16 cellular contexts compared by ENCODE assay signal in genomic region chr6:147167009-147167408, GRCh38. TPM values are rescaled to one million over a fixed set of nuclear protein-coding genes. Genes with fewer than 3 reads are reported as not detected.
DNase-seq lines count a peak whose midpoint lies in the region; ATAC-seq and TF ChIP-seq lines count a peak whose summit lies in the region.
"Had no signal": no experiment of that assay in that cellular context is flagged by ENCODE, and none has a peak within 500 bp of the region (broad histone marks: within the 10 kb centered on the region; RNA-seq: fewer than 3 reads in every experiment).

No MANE protein-coding gene starts in this region.

- H3K9me1 ChIP-seq in IMR-90 (ENCODE audit: insufficient read depth, low read length): no peaks in the 10 kb centered on the region; the same call in 1 of the 2 replicates

- CTCF ChIA-PET in IMR-90 (lab: Yijun Ruan, JAX): no interaction called here
- CTCF ChIA-PET in CD4-positive, alpha-beta T cell (lab: Charles Lee): no interaction called here

- peak overlapping the region; percentile 57 to 72; a peak in 2 of 4 replicates for H4K8ac ChIP-seq in IMR-90 (ENCODE audit: low read depth in 2 of 2, low read length in 2 of 2)

- H4K20me1 ChIP-seq in IMR-90 (ENCODE audit: insufficient read depth, low read length): no peaks in the 10 kb centered on the region

- H3K27me3 Mint-ChIP-seq in CD4-positive, alpha-beta T cell: no peaks in the 10 kb centered on the region

- TF ChIP-seq RAD21 in IMR-90 (IDR thresholded peaks at IDR 0.05; ENCODE audit: low read length): no peak

- TF ChIP-seq POLR2A in IMR-90 (IDR thresholded peaks at IDR 0.05; ENCODE audit: low read depth, low read length): no peak

- H3K27me3 ChIP-seq in IMR-90 (ENCODE audit: control insufficient read depth, insufficient read depth, low read length) (no peaks in the 10 kb centered on the region), adipocyte (replicated peaks; ENCODE audit: control insufficient read depth, insufficient read depth, low read length) (no peaks in the 10 kb centered on the region)
- no peaks in the 10 kb centered on the region for H3K27me3 ChIP-seq in CD4-positive, alpha-beta T cell (ENCODE audit: control insufficient read depth, insufficient read depth, low read length)
- H3K27me3 ChIP-seq: Peyer's patch had no signal

- 0 out of 3 replicates have a peak overlapping the region, but pooled peaks have one; percentile 85 for H2BK15ac ChIP-seq in IMR-90 (ENCODE audit: low read depth, low read length)

- peak overlapping the region; percentile 90; the same call in 1 of the 2 replicates for H2BK120ac ChIP-seq in IMR-90 (ENCODE audit: low read depth, low read length)

- H3K9me3 ChIP-seq in IMR-90 (ENCODE audit: control insufficient read depth, insufficient read depth, low read length): no peaks in the 10 kb centered on the region
- no peaks in the 10 kb centered on the region for H3K9me3 ChIP-seq in adipocyte (ENCODE audit: control insufficient read depth, low read length)
- no peaks in the 10 kb centered on the region for H3K9me3 ChIP-seq in CD4-positive, alpha-beta T cell (ENCODE audit: control insufficient read depth, low read length)
- H3K9me3 ChIP-seq: HAP-1, Peyer's patch had no signal

- H3K4me2 ChIP-seq in IMR-90 (ENCODE audit: low read depth, low read length): peak overlapping the region; percentile 45; the same call in 1 of the 2 replicates
- H3K4me2 ChIP-seq: KMS-11 had no signal

- H3K27ac ChIP-seq in IMR-90 (ENCODE audit: insufficient read depth, low read length) (no peak overlapping the region), temporal lobe (ENCODE audit: low read depth, low read length) (peak overlapping the region; percentile 44), substantia nigra (ENCODE audit: low read depth, low read length, poor library complexity, severe bottlenecking) (no peak overlapping the region)
- no peak overlapping the region for H3K27ac ChIP-seq in CD4-positive, alpha-beta T cell (ENCODE audit: low read depth, low read length)
- H3K27ac ChIP-seq: KMS-11, Peyer's patch had no signal

- no peaks in the 10 kb centered on the region for H3K36me3 ChIP-seq in IMR-90 (ENCODE audit: control insufficient read depth, insufficient read depth, low read length)
- no peaks in the 10 kb centered on the region for H3K36me3 ChIP-seq in adipocyte (ENCODE audit: control insufficient read depth, insufficient read depth, low read length, severe bottlenecking)
- H3K36me3 ChIP-seq: HAP-1, Peyer's patch had no signal

- H3K4me1 Mint-ChIP-seq in CD4-positive, alpha-beta T cell (ENCODE audit: low read depth): no peaks in the 10 kb centered on the region

- no peak overlapping the region; the same call in 1 of the 2 replicates for H3K23ac ChIP-seq in IMR-90 (ENCODE audit: low read depth, low read length)

- peak overlapping the region; percentile 79; the same call in 1 of the 2 replicates for H4K5ac ChIP-seq in IMR-90 (ENCODE audit: low read depth, low read length)

- no peak for ATAC-seq in IMR-90 (ENCODE audit: low read depth)
- ATAC-seq in CD4-positive, alpha-beta T cell (ENCODE audit: poor library complexity): no peak

- H2AFZ ChIP-seq in IMR-90 (replicated peaks; ENCODE audit: low read length, poor library complexity): no peak overlapping the region

- no CpG with 5 or more reads among the region's 1 CpG for WGBS in IMR-90 (ENCODE audit: extremely low coverage in 2 of 2, insufficient read length in 1 of 2), 2 experiments

- BruUV-seq in IMR-90 (replicated peaks; lab: Mats Ljungman, UMichigan): no TSS peak

- H2BK20ac ChIP-seq in IMR-90 (ENCODE audit: low read depth, low read length): peak overlapping the region; percentile 38; the same call in 1 of the 2 replicates

- H2BK5ac ChIP-seq in IMR-90 (ENCODE audit: low read depth, low read length, poor library complexity, severe bottlenecking): peak overlapping the region; percentile 72

- H3K18ac ChIP-seq in IMR-90 (ENCODE audit: low read depth, low read length): peak overlapping the region; percentile 76; the same call in 1 of the 2 replicates

- H3K9ac ChIP-seq in IMR-90 (ENCODE audit: low read depth, low read length): no peak overlapping the region
- H3K9ac ChIP-seq in adipocyte (ENCODE audit: low read length): peak overlapping the region; percentile 48
- H3K9ac ChIP-seq: KMS-11 had no signal

- no peak overlapping the region for H3K56ac ChIP-seq in IMR-90 (ENCODE audit: extremely low read depth, insufficient read depth, low read length)

- no peaks in the 10 kb centered on the region for H3K36me3 Mint-ChIP-seq in CD4-positive, alpha-beta T cell (ENCODE audit: low read depth)

- no peak overlapping the region for H3K27ac Mint-ChIP-seq in CD4-positive, alpha-beta T cell

- H3K4me3 ChIP-seq in IMR-90 (ENCODE audit: insufficient read depth, low read depth, low read length): no peak overlapping the region
- no peak overlapping the region for H3K4me3 ChIP-seq in adipocyte (ENCODE audit: low read length)
- no peak overlapping the region for H3K4me3 ChIP-seq in fibroblast of pulmonary artery (replicated peaks; ENCODE audit: low read depth, low read length)
- H3K4me3 ChIP-seq: HAP-1, Peyer's patch had no signal

- H3K79me1 ChIP-seq in IMR-90 (ENCODE audit: low read depth in 1 of 2, low read length in 2 of 2): peaks cover 0 to 3% of the 10 kb centered on the region in 2 experiments; a peak in 1 of 4 replicates

- no peak overlapping the region for H3K4me3 Mint-ChIP-seq in CD4-positive, alpha-beta T cell
- H3K4me3 Mint-ChIP-seq: CD8-positive, alpha-beta memory T cell had no signal

- peaks cover 12% of the 10 kb centered on the region for H3K4me1 ChIP-seq in IMR-90 (ENCODE audit: control insufficient read depth, insufficient read depth, low read length)
- peaks cover 46% of the 10 kb centered on the region for H3K4me1 ChIP-seq in adipocyte (ENCODE audit: control insufficient read depth, insufficient read depth, low read length)
- H3K4me1 ChIP-seq: HAP-1 had no signal

- no peak overlapping the region for H3K14ac ChIP-seq in IMR-90 (replicated peaks; ENCODE audit: low read depth, low read length)

- H3K9me3 Mint-ChIP-seq in CD4-positive, alpha-beta T cell: no peaks in the 10 kb centered on the region

- no peak overlapping the region; the same call in 1 of the 2 replicates for H3K4ac ChIP-seq in IMR-90 (ENCODE audit: low read depth, low read length)

- H4K91ac ChIP-seq in IMR-90 (ENCODE audit: insufficient read depth, low read depth, low read length): no peak overlapping the region

- DNase-seq in IMR-90 (peak; percentile 35), adipocyte (ENCODE audit: low read depth) (peak; percentile 46), fibroblast of pulmonary artery (ENCODE audit: low read depth) (peak; percentile 14), DMS53 (lab: John Stamatoyannopoulos, UW) (no peak), substantia nigra (lab: John Stamatoyannopoulos, UW) (no peak)
- DNase-seq in CD4-positive, alpha-beta T cell: no peak
- DNase-seq: CD8-positive, alpha-beta memory T cell; EL; MM.1S; NCI-H187 treated with DMSO at 0.1 percent for 48 hours; NCI-H748 treated with DMSO at 0.1 percent for 48 hours; Peyer's patch; SHP77 had no signal

- H2AK9ac ChIP-seq in IMR-90 (replicated peaks; ENCODE audit: low read depth, low read length, poor library complexity): no peak overlapping the region

- intact Hi-C loops in IMR-90 (cut with micrococcal nuclease): no loop called here
- intact Hi-C loops in CD4-positive, alpha-beta T cell (cut with DNase I, micrococcal nuclease): no loop called here

- no peak overlapping the region for H2AK5ac ChIP-seq in IMR-90 (ENCODE audit: low read depth, low read length)

- in situ Hi-C loops in IMR-90 (cut with MboI; ENCODE audit: low sequenced_read_pairs): no loop called here

- TF ChIP-seq CTCF in IMR-90 (conservative IDR thresholded peaks at IDR 0.05; ENCODE audit: low read depth, low read length): no peak
- no peak for TF ChIP-seq CTCF in fibroblast of pulmonary artery (IDR thresholded peaks at IDR 0.05; ENCODE audit: low read length, missing control alignments)
- no peak for TF ChIP-seq CTCF in CD4-positive, alpha-beta T cell (IDR thresholded peaks at IDR 0.05)

- POLR2A ChIA-PET in IMR-90 (lab: Charles Lee; ENCODE audit: unreplicated experiment): no interaction called here
- POLR2A ChIA-PET in CD4-positive, alpha-beta T cell (lab: Charles Lee): no interaction called here

- dilution Hi-C loops in IMR-90 (cut with HindIII; ENCODE audit: low sequenced_read_pairs, unreplicated experiment): no loop called here

TF ChIP-seq in IMR-90, 13 proteins besides CTCF, POLR2A, EP300 and RAD21:
- TF ChIP-seq MAFK (IDR thresholded peaks at IDR 0.05; ENCODE audit: low read depth, low read length): no peak
- peak; percentile 53; the same call in 1 of the 2 replicates for TF ChIP-seq FOS (IDR thresholded peaks at IDR 0.05; ENCODE audit: low read depth, low read length)
- no peak for TF ChIP-seq CHD1 (IDR thresholded peaks at IDR 0.05; ENCODE audit: low read depth, low read length)
- TF ChIP-seq RFX5 (IDR thresholded peaks at IDR 0.05; ENCODE audit: low read depth, low read length): no peak

RNA-seq across cellular contexts. Expression of gene STXBP5, which starts 37.2 kb away (rescaled TPM):
- total RNA-seq in IMR-90 (2012; rRNA removed) (46.4 and 48.0 TPM in 2 replicates), temporal lobe (104 TPM)
- polyA plus RNA-seq in IMR-90 (2012; rRNA removed): 11.3 and 13.2 TPM in 2 replicates
- polyA plus RNA-seq in IMR-90 (2012; cell fraction: cytosol; rRNA removed): 2.4 and 5.7 TPM in 2 replicates
- 3.6 and 31.2 TPM in 2 replicates for polyA plus RNA-seq in IMR-90 (2012; cell fraction: nucleus; rRNA removed; ENCODE audit: low replicate concordance)
- 10 to 100 TPM; 21.0 to 22.5 TPM for total RNA-seq in CD4-positive, alpha-beta T cell

Comparison
In these comparisons a context has a peak if more than half of its experiments do, and no peak if none do; other contexts are left out.
1. DNase-seq: peak in IMR-90 (single experiment), adipocyte (single experiment) and fibroblast of pulmonary artery (single experiment); none in DMS53 (single experiment), substantia nigra (0 of 49) and CD4-positive, alpha-beta T cell (0 of 10).